ENCODE assay signal across 15 cellular contexts in genomic region chr13:113418722-113419049, GRCh38. TPM values are rescaled to one million over a fixed set of nuclear protein-coding genes. Genes with fewer than 3 reads are reported as not detected.
"Had no signal": no experiment of that assay in that cellular context is flagged by ENCODE, and none has a peak within 500 bp of the region (broad histone marks: within the 10 kb centered on the region; RNA-seq: fewer than 3 reads in every experiment).

No MANE protein-coding gene starts in this region.

- H3K4me3 ChIP-seq: esophagus squamous epithelium, hepatocyte, mucosa of descending colon, right atrium auricular region, suprapubic skin, thyroid gland had no signal

- H3K9me3 ChIP-seq: esophagus squamous epithelium, mucosa of descending colon, right atrium auricular region, suprapubic skin, thyroid gland had no signal

- DNase-seq: dermis blood vessel endothelial cell; esophagus squamous epithelium; foreskin fibroblast; head of caudate nucleus; left colon; mammary epithelial cell; mucosa of descending colon; naive thymus-derived CD8-positive, alpha-beta T cell; small intestine; stimulated activated CD4-positive, alpha-beta T cell treated with anti-CD3 and anti-CD28 coated beads, Interleukin-12 subunit alpha, Interleukin-12 subunit beta, amount 100 ng/mL, for 4 hours; stimulated activated naive CD8-positive, alpha-beta T cell treated with anti-CD3 and anti-CD28 coated beads, Interleukin-15, Interleukin-2, amounts not matched to agents 100 U/mL and 50 U/mL, for 24 hours; thyroid gland had no signal

- H3K36me3 ChIP-seq: esophagus squamous epithelium, suprapubic skin, thyroid gland had no signal

- H3K4me1 ChIP-seq: thyroid gland had no signal

- H3K27me3 ChIP-seq: hepatocyte, right atrium auricular region, thyroid gland had no signal

- ATAC-seq: left colon; mucosa of descending colon; naive thymus-derived CD8-positive, alpha-beta T cell; stimulated activated naive CD8-positive, alpha-beta T cell treated with anti-CD3 and anti-CD28 coated beads, Interleukin-15, Interleukin-2, amounts not matched to agents 100 U/mL and 50 U/mL, for 24 hours had no signal

- H3K27ac ChIP-seq: esophagus squamous epithelium, hepatocyte, suprapubic skin, thyroid gland had no signal

RNA-seq across cellular contexts. Expression of gene GRTP1, which starts 54.8 kb away (rescaled TPM):
- total RNA-seq: naive thymus-derived CD8-positive, alpha-beta T cell had no signal
- polyA plus RNA-seq: naive thymus-derived CD8-positive, alpha-beta T cell had no signal
